ENCODE assay signal across 8 cellular contexts in genomic region chr16:30651124-30652004, GRCh38. TPM values are rescaled to one million over a fixed set of nuclear protein-coding genes. Genes with fewer than 3 reads are reported as not detected.
DNase-seq lines count a peak whose midpoint lies in the region; ATAC-seq, FAIRE-seq and TF ChIP-seq lines count a peak whose summit lies in the region.

No MANE protein-coding gene starts in this region.

- peak overlapping the region; percentile 91 for H3K4me2 ChIP-seq in A549

- peak overlapping the region; percentile 82 for H3K4me3 ChIP-seq in A549
- peak overlapping the region; percentile 95 to 98 for H3K4me3 ChIP-seq in duodenal mucosa (ENCODE audit: low read depth in 1 of 2, low read length in 2 of 2)
- H3K4me3 ChIP-seq in lung = peak overlapping the region; percentile 66

- peak; percentile 78 to 89 for ATAC-seq in A549
- peak; percentile 56 for ATAC-seq in GM18502 (IDR thresholded peaks at IDR 0.05; ENCODE audit: poor library complexity, unreplicated experiment)
- peak; percentile 39 for ATAC-seq in HG03039 (IDR thresholded peaks at IDR 0.05; ENCODE audit: unreplicated experiment)
- ATAC-seq in lung (ENCODE audit: insufficient read depth, low FRiP score) = peak; percentile 74

- CTCF ChIA-PET in A549 (lab: Yijun Ruan, JAX) = interaction anchor here (0.6 to 4.2 kb wide), 20 partner anchors 8 to 546 kb away, joined by 3 to 26 read pairs (median 4); partner anchors contain the start of genes FBRS and ZNF688

- peak overlapping the region; percentile 90 to 99 for H3K9ac ChIP-seq in duodenal mucosa (ENCODE audit: low read depth in 1 of 2, low read length in 2 of 2)

- POLR2A ChIA-PET in A549 (lab: Yijun Ruan, JAX) = interaction anchor here (0.7 to 1.3 kb wide), 6 partner anchors 8 to 281 kb away, joined by 3 to 14 read pairs (median 4); partner anchors contain the start of genes DCTPP1 and TBC1D10B

- peak; percentile 22; the same call in 1 of the 2 replicates for TF ChIP-seq POLR2A in A549 (IDR thresholded peaks at IDR 0.05; ENCODE audit: low read length)

- H3K4me1 ChIP-seq in A549 (peaks cover 12% of the 10 kb centered on the region; the same call in 2 of the 3 replicates), duodenal mucosa (ENCODE audit: control insufficient read depth in 1 of 2, insufficient read depth in 2 of 2, low read length in 2 of 2) (peaks cover 12 to 18% of the 10 kb centered on the region in 2 donors), lung (ENCODE audit: control insufficient read depth in 2 of 2, insufficient read depth in 2 of 2, low read length in 2 of 2) (peaks cover 0 to 9% of the 10 kb centered on the region in 2 donors)

- peak in 1 of 2 experiments; percentile 39; a peak in 2 of 5 replicates for TF ChIP-seq RAD21 in A549 (conservative IDR thresholded peaks at IDR 0.05 in 1 of 2, IDR thresholded peaks at IDR 0.05 in 1 of 2)

- 0% methylated on average over 24 of the region's 71 CpGs for WGBS in A549 (ENCODE audit: missing lambda C conversion rate)
- WGBS in lung, 2 donors = 0% methylated on average over 56 to 71 of the region's 71 CpGs

- peaks cover 21 to 39% of the 10 kb centered on the region in 2 donors for H3K36me3 ChIP-seq in duodenal mucosa (ENCODE audit: control insufficient read depth in 1 of 2, insufficient read depth in 2 of 2, low read length in 2 of 2)
- H3K36me3 ChIP-seq in lung (ENCODE audit: control insufficient read depth in 2 of 2, insufficient read depth in 2 of 2, low read length in 2 of 2) = peaks cover 15 to 34% of the 10 kb centered on the region in 2 donors

- peak; percentile 85 for TF ChIP-seq CTCF in A549 (IDR thresholded peaks at IDR 0.05)
- peak; percentile 49 for TF ChIP-seq CTCF in lung (IDR thresholded peaks at IDR 0.05; ENCODE audit: control extremely low read depth, extremely low read depth)

- H3K27me3 ChIP-seq in duodenal mucosa (ENCODE audit: control insufficient read depth in 1 of 2, insufficient read depth in 2 of 2, low read length in 2 of 2) = no peaks in the 10 kb centered on the region
- H3K27me3 ChIP-seq in lung (ENCODE audit: control insufficient read depth, insufficient read depth) = no peaks in the 10 kb centered on the region

- peak overlapping the region; percentile 92 to 96 for H3K27ac ChIP-seq in A549
- H3K27ac ChIP-seq in duodenal mucosa (ENCODE audit: low read depth, low read length) = peak overlapping the region; percentile 85
- peak overlapping the region; percentile 91 to 98 for H3K27ac ChIP-seq in lung (ENCODE audit: low read depth in 1 of 2, low read length in 1 of 2)

- H3K9me3 ChIP-seq in A549 = no peaks in the 10 kb centered on the region
- no peaks in the 10 kb centered on the region for H3K9me3 ChIP-seq in duodenal mucosa (ENCODE audit: control insufficient read depth in 1 of 2, low read length in 2 of 2)
- H3K9me3 ChIP-seq in lung (ENCODE audit: control insufficient read depth in 2 of 2, insufficient read depth in 1 of 2, low read length in 1 of 2) = no peaks in the 10 kb centered on the region

- no peak for FAIRE-seq in A549 (lab: Jason Lieb, UNC)

- no peak for TF ChIP-seq EP300 in A549 (IDR thresholded peaks at IDR 0.05)

- DNase-seq in A549 (ENCODE audit: low read depth in 1 of 2, low spot score in 1 of 2) = peak; percentile 73 to 81
- DNase-seq in NCI-H510A treated with DMSO at 0.1 percent for 48 hours (lab: John Stamatoyannopoulos, UW) = peak; percentile 67
- peak; percentile 57 to 64 for DNase-seq in activated CD4-positive, alpha-beta T cell treated with anti-CD3 and anti-CD28 coated beads, Interleukin-2, amount 50 U/mL, for 4 hours
- peak; percentile 60 for DNase-seq in lung (ENCODE audit: low spot score)
- peak; percentile 58 to 76 (median 71) for DNase-seq in stimulated activated CD4-positive, alpha-beta T cell treated with anti-CD3 and anti-CD28 coated beads, TNF-alpha, amount 100 ng/mL, for 48 hours (ENCODE audit: low read depth in 3 of 3)

TF ChIP-seq in A549, 52 proteins besides CTCF, POLR2A, EP300 and RAD21:
- TF ChIP-seq PBX3 (IDR thresholded peaks at IDR 0.05) = no peak
- TF ChIP-seq, protein P1, sequence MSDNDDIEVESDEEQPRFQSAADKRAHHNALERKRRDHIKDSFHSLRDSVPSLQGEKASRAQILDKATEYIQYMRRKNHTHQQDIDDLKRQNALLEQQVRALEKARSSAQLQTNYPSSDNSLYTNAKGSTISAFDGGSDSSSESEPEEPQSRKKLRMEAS (IDR thresholded peaks at IDR 0.05) = peak; percentile 44
- peak in 1 of 2 experiments; percentile 38; a peak in 2 of 5 replicates for TF ChIP-seq JUN (IDR thresholded peaks at IDR 0.05)
- TF ChIP-seq, protein P2, sequence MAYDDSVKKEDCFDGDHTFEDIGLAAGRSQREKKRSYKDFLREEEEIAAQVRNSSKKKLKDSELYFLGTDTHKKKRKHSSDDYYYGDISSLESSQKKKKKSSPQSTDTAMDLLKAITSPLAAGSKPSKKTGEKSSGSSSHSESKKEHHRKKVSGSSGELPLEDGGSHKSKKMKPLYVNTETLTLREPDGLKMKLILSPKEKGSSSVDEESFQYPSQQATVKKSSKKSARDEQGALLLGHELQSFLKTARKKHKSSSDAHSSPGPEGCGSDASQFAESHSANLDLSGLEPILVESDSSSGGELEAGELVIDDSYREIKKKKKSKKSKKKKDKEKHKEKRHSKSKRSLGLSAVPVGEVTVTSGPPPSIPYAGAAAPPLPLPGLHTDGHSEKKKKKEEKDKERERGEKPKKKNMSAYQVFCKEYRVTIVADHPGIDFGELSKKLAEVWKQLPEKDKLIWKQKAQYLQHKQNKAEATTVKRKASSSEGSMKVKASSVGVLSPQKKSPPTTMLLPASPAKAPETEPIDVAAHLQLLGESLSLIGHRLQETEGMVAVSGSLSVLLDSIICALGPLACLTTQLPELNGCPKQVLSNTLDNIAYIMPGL (CRISPR knock-in tag; IDR thresholded peaks at IDR 0.05; ENCODE audit: borderline replicate concordance) = 0 out of 2 replicates have a peak, but pooled peaks have one; percentile 49
- no peak for TF ChIP-seq CHD4 (IDR thresholded peaks at IDR 0.05; ENCODE audit: borderline replicate concordance)
- peak; percentile 52 for TF ChIP-seq SMC3 (IDR thresholded peaks at IDR 0.05)

RNA-seq across cellular contexts. Expression of gene PRR14, which starts 0.6 kb away (rescaled TPM):
- polyA plus RNA-seq in A549 (2011; rRNA removed) (6.3 and 8.4 TPM in 2 replicates), A549 (2017; fragmentation: RNase III; extraction: RNeasy Plus Mini Kit Qiagen cat#74134 plus additional on column Dnase treatment) (16.2 to 19.2 TPM (median 18.2 TPM) in 3 replicates), lung (10 to 100 TPM; 44.7 to 63.2 TPM)
- polyA plus RNA-seq in A549 (2012; cell fraction: cytosol; rRNA removed) = 11.7 and 14.9 TPM in 2 replicates
- polyA plus RNA-seq in A549 (2012; cell fraction: nucleus; rRNA removed) = 38.4 and 39.3 TPM in 2 replicates
- 2.4 and 5.7 TPM in 2 replicates for polyA minus RNA-seq in A549 (2011; rRNA and poly(A)+ RNA removed)
- total RNA-seq in lung = 10 to 100 TPM; 16.0 to 60.3 TPM

RNA-seq across cellular contexts. Expression of gene FBRS, which starts 6.9 kb away (rescaled TPM):
- polyA plus RNA-seq in A549 (2011; rRNA removed) = 5.9 and 8.1 TPM in 2 replicates
- 10.4 and 14.6 TPM in 2 replicates for polyA plus RNA-seq in A549 (2012; cell fraction: cytosol; rRNA removed)
- 34.8 and 43.0 TPM in 2 replicates for polyA plus RNA-seq in A549 (2012; cell fraction: nucleus; rRNA removed)
- polyA plus RNA-seq in A549 (2017; fragmentation: RNase III; extraction: RNeasy Plus Mini Kit Qiagen cat#74134 plus additional on column Dnase treatment) = 29.0 to 34.8 TPM (median 33.3 TPM) in 3 replicates
- 17.2 and 17.3 TPM in 2 replicates for polyA minus RNA-seq in A549 (2011; rRNA and poly(A)+ RNA removed)
- 10 to 100 TPM; 32.1 to 80.8 TPM for total RNA-seq in lung
- polyA plus RNA-seq in lung = 10 to 100 TPM; 55.4 to 55.7 TPM

RNA-seq across cellular contexts. Expression of gene ZNF689, which starts 41.2 kb away (rescaled TPM):
- polyA plus RNA-seq in A549 (2011; rRNA removed) (6.8 and 7.1 TPM in 2 replicates), A549 (2017; fragmentation: RNase III; extraction: RNeasy Plus Mini Kit Qiagen cat#74134 plus additional on column Dnase treatment) (6.5 to 7.4 TPM (median 7.0 TPM) in 3 replicates), lung (1 to 10 TPM; 3.0 to 5.1 TPM)
- polyA plus RNA-seq in A549 (2012; cell fraction: cytosol; rRNA removed) = 4.9 and 8.9 TPM in 2 replicates
- 9.3 and 12.7 TPM in 2 replicates for polyA plus RNA-seq in A549 (2012; cell fraction: nucleus; rRNA removed)
- 7.9 and 11.1 TPM in 2 replicates for polyA minus RNA-seq in A549 (2011; rRNA and poly(A)+ RNA removed)
- total RNA-seq in lung = 1 to 10 TPM; 4.4 to 9.5 TPM

RNA-seq across cellular contexts. Expression of gene SRCAP, which starts 47.6 kb away (rescaled TPM):
- polyA plus RNA-seq in A549 (2011; rRNA removed) (6.2 and 10.0 TPM in 2 replicates), A549 (2017; fragmentation: RNase III; extraction: RNeasy Plus Mini Kit Qiagen cat#74134 plus additional on column Dnase treatment) (18.9 to 19.9 TPM (median 19.5 TPM) in 3 replicates), lung (10 to 100 TPM; 13.4 to 16.7 TPM)
- polyA plus RNA-seq in A549 (2012; cell fraction: cytosol; rRNA removed) = 7.9 and 17.1 TPM in 2 replicates
- polyA plus RNA-seq in A549 (2012; cell fraction: nucleus; rRNA removed) = 20.8 and 30.6 TPM in 2 replicates
- polyA minus RNA-seq in A549 (2011; rRNA and poly(A)+ RNA removed) = 22.3 and 26.5 TPM in 2 replicates
- 10 to 100 TPM; 45.9 to 61.0 TPM for total RNA-seq in lung

Comparison
In these comparisons a context has a peak if more than half of its experiments do, and no peak if none do; other contexts are left out.
1. Peak in every context shown above with its lines: DNase-seq, ATAC-seq, H3K4me3 ChIP-seq and H3K27ac ChIP-seq.